ENCODE assay signal across 14 cellular contexts in genomic region chr6:31486065-31486464, GRCh38. TPM values are rescaled to one million over a fixed set of nuclear protein-coding genes. Genes with fewer than 3 reads are reported as not detected.
DNase-seq lines count a peak whose midpoint lies in the region; ATAC-seq, FAIRE-seq and TF ChIP-seq lines count a peak whose summit lies in the region.
"Not testable (repeated sequence)": the region's sequence is repeated elsewhere in the genome, so short reads cannot be mapped to it uniquely, and the experiment has no call there.
"Had no signal": no experiment of that assay in that cellular context is flagged by ENCODE, and none has a peak within 500 bp of the region (broad histone marks: within the 10 kb centered on the region; RNA-seq: fewer than 3 reads in every experiment).

No MANE protein-coding gene starts in this region.

- CTCF ChIA-PET in CD4-positive, alpha-beta T cell (lab: Charles Lee), result not testable (repeated sequence)

- not testable (repeated sequence) for H3K79me2 ChIP-seq in astrocyte (ENCODE audit: insufficient read depth, low read length)

- peak; percentile 61 for FAIRE-seq in GM19239 (lab: Jason Lieb, UNC)
- peak; percentile 70 for FAIRE-seq in astrocyte (lab: Jason Lieb, UNC)

- POLR2A ChIA-PET in CD4-positive, alpha-beta T cell (lab: Charles Lee), result not testable (repeated sequence)

- not testable (repeated sequence) for H3K4me2 ChIP-seq in astrocyte (ENCODE audit: low read length)

- DNase-seq in CD4-positive, alpha-beta T cell; GM19239 (ENCODE audit: insufficient read length, low spot score); RWPE2 (ENCODE audit: low spot score); astrocyte (ENCODE audit: low read depth); Right ventricle myocardium superior; left lung; natural killer cell: not testable (repeated sequence)

- H3K9me3 Mint-ChIP-seq in CD4-positive, alpha-beta T cell; astrocyte (ENCODE audit: unreplicated experiment); natural killer cell: not testable (repeated sequence)

- H3K27ac ChIP-seq in CD4-positive, alpha-beta T cell (ENCODE audit: low read depth, low read length); RWPE2 (ENCODE audit: poor library complexity, severe bottlenecking); astrocyte (ENCODE audit: low read depth, low read length); left lung: not testable (repeated sequence)

- H3K36me3 ChIP-seq in RWPE2 (ENCODE audit: low read depth); astrocyte (ENCODE audit: insufficient read depth, low read length); left lung: not testable (repeated sequence)

- H3K4me3 Mint-ChIP-seq in CD4-positive, alpha-beta T cell; astrocyte (ENCODE audit: unreplicated experiment); natural killer cell: not testable (repeated sequence)

- not testable (repeated sequence) for H3K27me3 Mint-ChIP-seq in CD4-positive, alpha-beta T cell; astrocyte (ENCODE audit: low read depth, unreplicated experiment); natural killer cell (ENCODE audit: low read depth in 2 of 2)

- H4K20me1 ChIP-seq in astrocyte (ENCODE audit: insufficient read depth, low read length), result not testable (repeated sequence)

- not testable (repeated sequence) for H3K4me3 ChIP-seq in RWPE2 (ENCODE audit: severe bottlenecking); astrocyte (ENCODE audit: insufficient read depth, low read depth, low read length); left lung

- H3K9me3 ChIP-seq in CD4-positive, alpha-beta T cell (ENCODE audit: control insufficient read depth, low read length); RWPE2 (ENCODE audit: severe bottlenecking); astrocyte (ENCODE audit: insufficient read depth, low read depth, low read length); left lung: not testable (repeated sequence)

- not testable (repeated sequence) for H3K27me3 ChIP-seq in CD4-positive, alpha-beta T cell (ENCODE audit: control insufficient read depth, insufficient read depth, low read length); RWPE2 (ENCODE audit: insufficient read depth, poor library complexity, severe bottlenecking); astrocyte (ENCODE audit: insufficient read depth, low read length); left lung

- not testable (repeated sequence) for H3K4me1 Mint-ChIP-seq in CD4-positive, alpha-beta T cell (ENCODE audit: low read depth); astrocyte (ENCODE audit: low read depth, unreplicated experiment)
- H3K4me1 Mint-ChIP-seq in natural killer cell, result peaks cover 0 to 13% of the 10 kb centered on the region in 2 donors

- not testable (repeated sequence) for TF ChIP-seq CTCF in CD4-positive, alpha-beta T cell (IDR thresholded peaks at IDR 0.05); RWPE2 (IDR thresholded peaks at IDR 0.05; ENCODE audit: poor library complexity, severe bottlenecking); astrocyte (IDR thresholded peaks at IDR 0.05; ENCODE audit: insufficient read depth, low read depth, low read length); left lung (IDR thresholded peaks at IDR 0.05); natural killer cell (IDR thresholded peaks at IDR 0.05)

- not testable (repeated sequence) for H2AFZ ChIP-seq in astrocyte (ENCODE audit: low read depth, low read length)

- intact Hi-C loops in CD4-positive, alpha-beta T cell (cut with DNase I, micrococcal nuclease); Right ventricle myocardium superior (cut with DNase I); left lung (cut with DNase I); natural killer cell (cut with micrococcal nuclease): not testable (repeated sequence)

- not testable (repeated sequence) for H3K4me1 ChIP-seq in RWPE2 (ENCODE audit: insufficient read depth, poor library complexity, severe bottlenecking); astrocyte (ENCODE audit: insufficient read depth, low read length); left lung

- not testable (repeated sequence) for H3K36me3 Mint-ChIP-seq in CD4-positive, alpha-beta T cell (ENCODE audit: low read depth); astrocyte (ENCODE audit: low read depth, unreplicated experiment); natural killer cell

- not testable (repeated sequence) for H3K9ac ChIP-seq in astrocyte (ENCODE audit: low read length)

- not testable (repeated sequence) for H3K27ac Mint-ChIP-seq in CD4-positive, alpha-beta T cell; astrocyte (ENCODE audit: unreplicated experiment); natural killer cell

- ATAC-seq in CD4-positive, alpha-beta T cell (ENCODE audit: poor library complexity), result peak; percentile 56
- peak; percentile 50; the same call in 1 of the 3 replicates for ATAC-seq in RWPE2 (ENCODE audit: low read depth)
- ATAC-seq in Right ventricle myocardium superior (ENCODE audit: poor library complexity), result peak; percentile 46
- peak; percentile 67 for ATAC-seq in left lung
- ATAC-seq in natural killer cell, result peak in 2 of 3 donors; percentile 59 to 68

RNA-seq across cellular contexts. Expression of gene MICB, which starts 11.9 kb away (rescaled TPM):
- total RNA-seq in CD4-positive, alpha-beta T cell, result 10 to 100 TPM; 14.3 to 14.7 TPM
- total RNA-seq in astrocyte (4.1 and 5.8 TPM in 2 replicates), Right ventricle myocardium superior (1.3 TPM), left lung (10 to 100 TPM; 11.2 to 11.3 TPM), natural killer cell (10 to 100 TPM; 33.5 to 39.0 (median 37.6) TPM)

RNA-seq across cellular contexts. Expression of gene MCCD1, which starts 42.7 kb away (rescaled TPM):
- not detected for total RNA-seq in CD4-positive, alpha-beta T cell
- not detected in 2 replicates for total RNA-seq in astrocyte
- total RNA-seq in Right ventricle myocardium superior, result not detected
- total RNA-seq in left lung, result not detected
- total RNA-seq in natural killer cell, result not detected
- total RNA-seq: A673; Caco-2; CD4-positive, CD25-positive, alpha-beta regulatory T cell; H4; LHCN-M2; Right ventricle myocardium inferior; SK-MEL-5 had no signal

RNA-seq across cellular contexts. Expression of gene DDX39B, which starts 55.7 kb away (rescaled TPM):
- 100 to 1,000 TPM; 483 to 498 TPM for total RNA-seq in CD4-positive, alpha-beta T cell
- total RNA-seq in astrocyte, result 284 and 294 TPM in 2 replicates
- 145 TPM for total RNA-seq in Right ventricle myocardium superior
- total RNA-seq in left lung, result 100 to 1,000 TPM; 201 to 319 TPM
- total RNA-seq in natural killer cell, result 100 to 1,000 TPM; 506 to 571 (median 534) TPM
